In the genomic region with DNA sequence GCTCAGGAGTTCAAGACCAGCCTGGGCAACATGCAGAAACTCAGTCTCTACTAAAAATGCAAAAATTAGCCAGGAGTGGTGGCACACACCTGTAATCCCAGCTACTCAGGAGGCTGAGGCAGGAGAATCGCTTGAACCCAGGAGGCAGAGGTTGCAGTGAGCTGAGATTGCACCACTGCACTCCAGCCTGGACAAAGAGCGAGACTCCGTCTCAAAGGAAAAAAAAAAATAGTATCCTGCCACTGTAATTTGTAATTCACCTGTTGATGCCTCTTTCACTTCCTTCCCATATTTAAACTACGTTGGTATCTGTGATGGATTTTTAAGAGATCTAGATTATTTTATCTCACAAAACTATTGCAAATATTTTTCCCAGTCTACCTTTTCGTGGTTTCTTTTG, we compare ENCODE assay signal across 1 cellular context. TPM values are rescaled to one million over a fixed set of nuclear protein-coding genes. Genes with fewer than 3 reads are reported as not detected.
"Had no signal": no experiment of that assay in that cellular context is flagged by ENCODE, and none has a peak within 500 bp of the region (broad histone marks: within the 10 kb centered on the region; RNA-seq: fewer than 3 reads in every experiment).

No MANE protein-coding gene starts in this region.

RNA-seq across cellular contexts. Expression of a gene that starts 18.5 kb away (rescaled TPM):
- polyA plus RNA-seq: GM23248 had no signal
